26 cellular contexts compared by ENCODE assay signal in the genomic region with DNA sequence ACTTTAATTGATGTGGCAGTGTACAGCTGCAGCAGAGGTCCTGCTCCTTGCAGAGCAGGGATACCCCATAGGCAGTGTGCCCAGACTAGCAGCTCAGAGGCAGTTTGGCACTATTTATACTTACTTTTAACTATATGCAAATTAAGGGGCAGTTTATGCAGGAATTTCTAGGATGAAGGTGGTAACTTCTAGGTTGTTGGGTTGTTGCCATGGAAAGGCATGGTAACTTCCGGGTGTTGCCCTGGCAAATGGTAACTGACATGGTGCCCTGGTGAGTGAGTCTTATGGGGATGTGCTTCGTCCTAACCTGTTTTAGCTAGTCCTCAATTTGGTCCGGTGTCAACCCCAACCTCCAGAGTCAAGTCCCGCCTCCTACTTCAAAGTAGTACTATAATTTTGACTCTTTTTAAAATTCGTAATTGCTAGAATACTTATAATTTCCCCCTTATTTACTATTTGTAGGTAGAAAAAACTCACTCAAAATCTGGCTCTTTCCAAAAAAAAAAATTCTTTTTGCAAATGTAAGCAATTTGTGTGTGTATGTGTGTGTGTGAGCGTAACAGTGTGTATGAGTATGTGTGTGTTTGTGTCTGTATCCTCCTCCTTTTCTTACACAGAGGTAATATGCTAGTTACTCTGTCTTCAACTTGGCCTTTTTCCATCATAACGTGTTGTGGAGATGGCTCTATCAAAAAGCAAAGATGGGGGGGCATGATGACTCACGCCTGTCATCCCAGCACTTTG. TPM values are rescaled to one million over a fixed set of nuclear protein-coding genes. Genes with fewer than 3 reads are reported as not detected.
"Had no signal": no experiment of that assay in that cellular context is flagged by ENCODE, and none has a peak within 500 bp of the region (broad histone marks: within the 10 kb centered on the region; RNA-seq: fewer than 3 reads in every experiment).

No MANE protein-coding gene starts in this region.

- H3K4me3 Mint-ChIP-seq: naive B cell had no signal

- FAIRE-seq: endometrium, frontal cortex had no signal

- DNase-seq: cortex of kidney; dorsolateral prefrontal cortex; effector memory CD4-positive, alpha-beta T cell; heart left ventricle; hypothalamus; islet precursor cell; mesenchymal stem cell; naive B cell; psoas muscle; sigmoid colon; stimulated activated CD4-positive, alpha-beta T cell treated with anti-CD3 and anti-CD28 coated beads, Interleukin-12 subunit alpha, Interleukin-12 subunit beta, amount 100 ng/mL, for 4 hours; stimulated activated CD4-positive, alpha-beta T cell treated with anti-CD3 and anti-CD28 coated beads, Interleukin-2, amount 100 ng/mL, for 48 hours; stimulated activated naive CD8-positive, alpha-beta T cell treated with anti-CD3 and anti-CD28 coated beads, Interleukin-15, Interleukin-2, amounts not matched to agents 100 U/mL and 50 U/mL, for 24 hours; thyroid gland; upper lobe of left lung had no signal

- H3K36me3 ChIP-seq: heart left ventricle, sigmoid colon, suprapubic skin, thyroid gland, upper lobe of left lung, vagina had no signal

- ATAC-seq: esophagus mucosa; heart left ventricle; left lobe of liver; psoas muscle; stimulated activated naive CD8-positive, alpha-beta T cell treated with anti-CD3 and anti-CD28 coated beads, Interleukin-15, Interleukin-2, amounts not matched to agents 100 U/mL and 50 U/mL, for 24 hours had no signal

- H3K4me3 ChIP-seq: dorsolateral prefrontal cortex, heart left ventricle, lung, psoas muscle, sigmoid colon, skin epidermis, suprapubic skin, thyroid gland, upper lobe of left lung, vagina had no signal

- H3K4me1 ChIP-seq: psoas muscle had no signal

- H3K27ac ChIP-seq: heart left ventricle, psoas muscle, sigmoid colon, skin epidermis, suprapubic skin, thyroid gland, upper lobe of left lung, vagina had no signal

- H3K27ac Mint-ChIP-seq: nephron had no signal

- H3K9me3 ChIP-seq: heart left ventricle, psoas muscle, sigmoid colon, suprapubic skin, thyroid gland, upper lobe of left lung, vagina had no signal

- H3K27me3 ChIP-seq: thyroid gland, vagina had no signal

RNA-seq across cellular contexts. Expression of a gene that starts 5.9 kb away (rescaled TPM):
- total RNA-seq: esophagus mucosa, fibroblast of lung, glomerular endothelial cell, psoas muscle, sigmoid colon, thyroid gland, vagina had no signal
- polyA plus RNA-seq: heart left ventricle had no signal
